15 cellular contexts compared by ENCODE assay signal in the genomic region with DNA sequence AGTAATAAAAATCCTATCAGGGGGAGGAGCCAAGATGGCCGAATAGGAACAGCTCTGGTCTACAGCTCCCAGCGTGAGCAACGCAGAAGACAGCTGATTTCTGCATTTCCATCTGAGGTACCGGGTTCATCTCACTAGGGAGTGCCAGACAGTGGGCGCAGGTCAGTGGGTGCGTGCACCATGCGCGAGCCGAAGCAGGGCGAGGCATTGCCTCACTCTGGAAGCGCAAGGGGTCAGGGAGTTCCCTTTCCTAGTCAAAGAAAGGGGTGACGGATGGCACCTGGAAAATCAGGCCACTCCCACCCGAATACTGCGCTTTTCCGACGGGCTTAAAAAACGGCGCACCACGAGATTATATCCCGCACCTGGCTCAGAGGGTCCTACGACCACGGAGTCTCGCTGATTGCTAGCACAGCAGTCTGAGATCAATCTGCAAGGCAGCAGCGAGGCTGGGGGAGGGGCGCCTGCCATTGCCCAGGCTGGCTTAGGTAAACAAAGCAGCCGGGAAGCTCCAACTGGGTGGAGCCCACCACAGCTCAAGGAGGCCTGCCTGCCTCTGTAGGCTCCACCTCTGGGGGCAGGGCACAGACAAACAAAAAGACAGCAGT. TPM values are rescaled to one million over a fixed set of nuclear protein-coding genes. Genes with fewer than 3 reads are reported as not detected.
"Had no signal": no experiment of that assay in that cellular context is flagged by ENCODE, and none has a peak within 500 bp of the region (broad histone marks: within the 10 kb centered on the region; RNA-seq: fewer than 3 reads in every experiment).

No MANE protein-coding gene starts in this region.

RNA-seq across cellular contexts. Expression of a gene that starts 33.8 kb away (rescaled TPM):
- total RNA-seq: astrocyte had no signal

RNA-seq across cellular contexts. Expression of a gene that starts 57.6 kb away (rescaled TPM):
- total RNA-seq: activated CD4-positive, alpha-beta memory T cell treated with anti-CD3 and anti-CD28 coated beads for 36 hours; activated CD4-positive, alpha-beta T cell treated with anti-CD3 and anti-CD28 coated beads for 36 hours; activated CD8-positive, alpha-beta memory T cell treated with anti-CD3 and anti-CD28 coated beads for 36 hours; activated CD8-positive, alpha-beta T cell treated with anti-CD3 and anti-CD28 coated beads for 36 hours; activated naive CD4-positive, alpha-beta T cell treated with anti-CD3 and anti-CD28 coated beads for 36 hours; activated naive CD4-positive, alpha-beta T cell treated with anti-CD3 and anti-CD28 coated beads, Interleukin-2, amount 50 U/mL, for 72 hours; activated naive CD8-positive, alpha-beta T cell treated with anti-CD3 and anti-CD28 coated beads for 36 hours; activated T-cell treated with anti-CD3 and anti-CD28 coated beads, Interleukin-2, amount 50 U/mL, for 4 hours; activated T-cell treated with anti-CD3 and anti-CD28 coated beads, Interleukin-2, amount 50 U/mL, for 72 hours; activated T-helper 1 cell treated with anti-CD3 and anti-CD28 coated beads, Interleukin-12 subunit alpha, Interleukin-12 subunit beta, Interleukin-2, Interleukin-4 antibody, amounts not matched to agents 30 ng/mL and 10 ng/mL and 1 ng/mL, durations not matched to agents 14 hours and 24 hours and 36 hours; activated T-helper 17 cell treated with anti-CD3 and anti-CD28 coated beads, Interleukin-2, amount 50 U/mL, for 72 hours; adrenal gland; aorta; cardiac septum had no signal
